In genomic region chr21:42565206-42565810, GRCh38 we compare ENCODE assay signal across 23 cellular contexts. TPM values are rescaled to one million over a fixed set of nuclear protein-coding genes. Genes with fewer than 3 reads are reported as not detected.
DNase-seq lines count a peak whose midpoint lies in the region; ATAC-seq, FAIRE-seq and TF ChIP-seq lines count a peak whose summit lies in the region.
"Had no signal": no experiment of that assay in that cellular context is flagged by ENCODE, and none has a peak within 500 bp of the region (broad histone marks: within the 10 kb centered on the region; RNA-seq: fewer than 3 reads in every experiment).

No MANE protein-coding gene starts in this region.

- H3K79me2 ChIP-seq in HepG2 (ENCODE audit: insufficient read depth, low read length) (no peaks in the 10 kb centered on the region), PC-9 (ENCODE audit: low read depth) (no peaks in the 10 kb centered on the region)

- no peak for FAIRE-seq in HepG2 (lab: Jason Lieb, UNC)
- FAIRE-seq: islet of Langerhans, small intestine had no signal

- TF ChIP-seq POLR2A in right lobe of liver (IDR thresholded peaks at IDR 0.05): no peak
- TF ChIP-seq POLR2A in HepG2 (IDR thresholded peaks at IDR 0.05; ENCODE audit: insufficient read depth in 1 of 2, low read depth in 2 of 2, low read length in 2 of 2): no peak

- in situ Hi-C loops in HepG2 (cut with HindIII; ENCODE audit: extremely low pct_ligation_motif_present, low pct_unique_long_range_greater_than_20kb): no loop called here

- no peaks in the 10 kb centered on the region for H3K4me1 ChIP-seq in right lobe of liver
- H3K4me1 ChIP-seq in HepG2 (ENCODE audit: insufficient read depth, low read length): peaks cover 30% of the 10 kb centered on the region
- no peaks in the 10 kb centered on the region for H3K4me1 ChIP-seq in PC-9 (replicated peaks; ENCODE audit: insufficient read depth)
- no peaks in the 10 kb centered on the region for H3K4me1 ChIP-seq in foreskin keratinocyte
- H3K4me1 ChIP-seq: breast epithelium, colonic mucosa, SJCRH30 had no signal

- peak overlapping the region; percentile 15 for H3K4me3 Mint-ChIP-seq in endothelial cell (ENCODE audit: unreplicated experiment)
- H3K4me3 Mint-ChIP-seq: activated T-helper 17 cell treated with anti-CD3 and anti-CD28 coated beads, Interleukin-2, amount 50 U/mL, for 72 hours; CD4-positive, alpha-beta T cell; effector memory CD8-positive, alpha-beta T cell had no signal

- peaks cover 9% of the 10 kb centered on the region for H3K27me3 Mint-ChIP-seq in endothelial cell (ENCODE audit: unreplicated experiment)
- H3K27me3 Mint-ChIP-seq: activated T-helper 17 cell treated with anti-CD3 and anti-CD28 coated beads, Interleukin-2, amount 50 U/mL, for 72 hours; CD4-positive, alpha-beta T cell; effector memory CD8-positive, alpha-beta T cell had no signal

- H3F3A ChIP-seq in PC-9 (ENCODE audit: insufficient read depth, low read depth): no peaks in the 10 kb centered on the region

- H3K4me3 ChIP-seq in right lobe of liver: no peak overlapping the region
- no peak overlapping the region for H3K4me3 ChIP-seq in HepG2 (replicated peaks in 1 of 3; ENCODE audit: insufficient read depth in 1 of 3, low read depth in 2 of 3, low read length in 3 of 3)
- no peak overlapping the region for H3K4me3 ChIP-seq in PC-9
- H3K4me3 ChIP-seq: breast epithelium, colonic mucosa, SJCRH30 had no signal

- H3K27ac ChIP-seq in right lobe of liver (no peak overlapping the region), HepG2 (ENCODE audit: extremely low read length, insufficient read depth, low read length) (no peak overlapping the region), PC-9 (no peak overlapping the region), foreskin keratinocyte (no peak overlapping the region)
- H3K27ac ChIP-seq: breast epithelium, colonic mucosa, SJCRH30 had no signal

- peaks cover 25% of the 10 kb centered on the region for H3K36me3 Mint-ChIP-seq in endothelial cell (ENCODE audit: low read depth, unreplicated experiment)

- no peaks in the 10 kb centered on the region for H3K9me2 ChIP-seq in PC-9 (ENCODE audit: insufficient read depth)

- no peak for TF ChIP-seq EP300 in HepG2 (IDR thresholded peaks at IDR 0.05; ENCODE audit: low read depth in 2 of 2, low read length in 2 of 2)
- no peak for TF ChIP-seq EP300 in HepG2 (CRISPR knock-in tag; IDR thresholded peaks at IDR 0.05; ENCODE audit: borderline replicate concordance)

- H3K27me3 ChIP-seq in right lobe of liver: no peaks in the 10 kb centered on the region
- H3K27me3 ChIP-seq in HepG2 (ENCODE audit: control insufficient read depth in 1 of 2, insufficient read depth in 2 of 2, low read length in 2 of 2): peaks cover 0 to 3% of the 10 kb centered on the region in 2 experiments; a peak in 1 of 5 replicates
- no peaks in the 10 kb centered on the region for H3K27me3 ChIP-seq in PC-9 (ENCODE audit: insufficient read depth, low read depth)
- H3K27me3 ChIP-seq in foreskin keratinocyte: no peaks in the 10 kb centered on the region
- H3K27me3 ChIP-seq: breast epithelium, colonic mucosa, SJCRH30 had no signal

- WGBS in right lobe of liver (ENCODE audit: insufficient coverage, low coverage, low lambda C conversion rate, missing lambda C conversion rate): 94% methylated on average over 6 of the region's 16 CpGs
- WGBS in HepG2 (ENCODE audit: low lambda C conversion rate): 75% methylated on average over 11 of the region's 16 CpGs

- H3K9me3 Mint-ChIP-seq in endothelial cell (ENCODE audit: unreplicated experiment): no peaks in the 10 kb centered on the region
- H3K9me3 Mint-ChIP-seq: activated T-helper 17 cell treated with anti-CD3 and anti-CD28 coated beads, Interleukin-2, amount 50 U/mL, for 72 hours; CD4-positive, alpha-beta T cell; effector memory CD8-positive, alpha-beta T cell had no signal

- TF ChIP-seq RAD21 in HepG2 (CRISPR knock-in tag; IDR thresholded peaks at IDR 0.05): no peak

- ATAC-seq in right lobe of liver: no peak
- ATAC-seq in HepG2: no peak
- ATAC-seq in HG02623 (IDR thresholded peaks at IDR 0.05; ENCODE audit: unreplicated experiment): no peak
- no peak for ATAC-seq in foreskin keratinocyte
- ATAC-seq: activated T-helper 17 cell treated with anti-CD3 and anti-CD28 coated beads, Interleukin-2, amount 50 U/mL, for 72 hours; effector memory CD8-positive, alpha-beta T cell; Panc1 had no signal

- peak in 2 of 3 donors; percentile 33 to 46 for DNase-seq in right lobe of liver
- no peak for DNase-seq in HepG2 (ENCODE audit: low spot score)
- no peak for DNase-seq in endothelial cell (ENCODE audit: low spot score)
- DNase-seq in posterior vena cava (ENCODE audit: low spot score): peak; percentile 79
- no peak for DNase-seq in PC-9
- no peak for DNase-seq in foreskin keratinocyte
- DNase-seq: colonic mucosa; DMS 273 treated with DMSO at 0.1 percent for 48 hours; effector memory CD8-positive, alpha-beta T cell; IMR-90; NCI-H1048; NCI-H187 treated with DMSO at 0.1 percent for 48 hours; NCI-H526; SJCRH30; small intestine; substantia nigra; T-helper 1 cell had no signal

- H3K4me2 ChIP-seq in HepG2 (ENCODE audit: low read depth, low read length) (no peak overlapping the region), PC-9 (no peak overlapping the region)

- H3K9ac ChIP-seq in HepG2 (ENCODE audit: insufficient read depth, low read depth, low read length): no peak overlapping the region

- H3K4me1 Mint-ChIP-seq in endothelial cell (ENCODE audit: unreplicated experiment): peaks cover 7% of the 10 kb centered on the region
- H3K4me1 Mint-ChIP-seq: activated T-helper 17 cell treated with anti-CD3 and anti-CD28 coated beads, Interleukin-2, amount 50 U/mL, for 72 hours had no signal

- CTCF ChIA-PET in HepG2 (lab: Yijun Ruan, JAX; ENCODE audit: low intra/inter-chr PET ratio, low total read pairs): no interaction called here
- CTCF ChIA-PET in PC-9 (lab: Charles Lee): no interaction called here

- intact Hi-C loops in right lobe of liver (cut with DNase I): no loop called here
- intact Hi-C loops in HepG2 (cut with micrococcal nuclease; ENCODE audit: unreplicated experiment): no loop called here
- intact Hi-C loops in posterior vena cava (cut with DNase I): no loop called here
- intact Hi-C loops in PC-9 (cut with micrococcal nuclease; ENCODE audit: unreplicated experiment): no loop called here

- TF ChIP-seq CTCF in right lobe of liver (IDR thresholded peaks at IDR 0.05) (no peak), HepG2 (CRISPR knock-in tag; IDR thresholded peaks at IDR 0.05) (no peak), endothelial cell (IDR thresholded peaks at IDR 0.05; ENCODE audit: unreplicated experiment) (no peak), PC-9 (conservative IDR thresholded peaks at IDR 0.05) (no peak), foreskin keratinocyte (conservative IDR thresholded peaks at IDR 0.05) (no peak)

- H3K9me3 ChIP-seq in right lobe of liver (no peaks in the 10 kb centered on the region), HepG2 (ENCODE audit: low read length) (no peaks in the 10 kb centered on the region), PC-9 (ENCODE audit: insufficient read depth, low read depth) (no peaks in the 10 kb centered on the region)
- H3K9me3 ChIP-seq: breast epithelium, colonic mucosa, SJCRH30 had no signal

- POLR2A ChIA-PET in HepG2 (lab: Yijun Ruan, JAX) (no interaction called here), PC-9 (lab: Charles Lee; ENCODE audit: unreplicated experiment) (no interaction called here)

- BruUV-seq in HepG2 (replicated peaks; lab: Mats Ljungman, UMichigan): no TSS peak
- BruUV-seq in PC-9 (replicated peaks; lab: Mats Ljungman, UMichigan): no TSS peak

- H2AFZ ChIP-seq in HepG2 (ENCODE audit: low read length) (no peak overlapping the region), PC-9 (no peak overlapping the region)

- H3K36me3 ChIP-seq in right lobe of liver (peaks cover 0 to 14% (median 2%) of the 10 kb centered on the region in 4 donors), HepG2 (replicated peaks in 1 of 2; ENCODE audit: control insufficient read depth in 1 of 2, insufficient read depth in 2 of 2, low read length in 2 of 2) (no peaks in the 10 kb centered on the region), PC-9 (ENCODE audit: low read depth) (no peaks in the 10 kb centered on the region)
- H3K36me3 ChIP-seq: breast epithelium, SJCRH30 had no signal

- H4K20me1 ChIP-seq in HepG2 (ENCODE audit: insufficient read depth, low read length): no peaks in the 10 kb centered on the region
- H4K20me1 ChIP-seq in PC-9 (ENCODE audit: insufficient read depth): no peaks in the 10 kb centered on the region

- no peak overlapping the region for H3K27ac Mint-ChIP-seq in endothelial cell (ENCODE audit: unreplicated experiment)
- H3K27ac Mint-ChIP-seq: activated T-helper 17 cell treated with anti-CD3 and anti-CD28 coated beads, Interleukin-2, amount 50 U/mL, for 72 hours; CD4-positive, alpha-beta T cell had no signal

TF ChIP-seq in HepG2, 621 proteins besides CTCF, POLR2A, EP300 and RAD21 (continues in another document):
- TF ChIP-seq ZFP36L1 (CRISPR knock-in tag; IDR thresholded peaks at IDR 0.05): no peak

RNA-seq across cellular contexts. Expression of gene SLC37A1, which starts 51.7 kb away (rescaled TPM):
- total RNA-seq in right lobe of liver: 10 to 100 TPM in 1 of 6 experiments, 1 to 10 TPM in 5; 2.5 to 10.8 (median 6.2) TPM
- total RNA-seq in HepG2 (2016; rRNA removed; fragmentation: Illumina TruSeq; extraction: Trizol): 0.17 and 0.40 TPM in 2 replicates
- total RNA-seq in HepG2 (2016; cell fraction: cytosol; rRNA removed; fragmentation: Illumina TruSeq; extraction: Trizol; ENCODE audit: low read depth): 0.18 TPM in 1 of 2 replicates, not detected in the other
- total RNA-seq in HepG2 (2016; cell fraction: insoluble cytoplasmic fraction; rRNA removed; fragmentation: Illumina TruSeq; extraction: Trizol): 0.10 and 0.28 TPM in 2 replicates
- 0.31 and 0.48 TPM in 2 replicates for total RNA-seq in HepG2 (2016; cell fraction: membrane; rRNA removed; fragmentation: Illumina TruSeq; extraction: Trizol)
- 0.31 and 0.34 TPM in 2 replicates for total RNA-seq in HepG2 (2016; cell fraction: nucleus; rRNA removed; fragmentation: Illumina TruSeq; extraction: Trizol)
- polyA plus RNA-seq in HepG2 (2011; rRNA removed): 0.14 and 0.22 TPM in 2 replicates
- polyA plus RNA-seq in HepG2 (2011; cell fraction: cytosol; rRNA removed): 0.12 and 0.14 TPM in 2 replicates
- 0.19 and 0.29 TPM in 2 replicates for polyA plus RNA-seq in HepG2 (2011; cell fraction: nucleus; rRNA removed)
- polyA plus RNA-seq in HepG2 (2012): 0.13 and 0.28 TPM in 2 replicates
- polyA plus RNA-seq in HepG2 (2016; cell fraction: cytosol; fragmentation: Illumina TruSeq; extraction: Trizol; ENCODE audit: low read depth): 0.18 and 0.58 TPM in 2 replicates
- polyA plus RNA-seq in HepG2 (2016; cell fraction: insoluble cytoplasmic fraction; fragmentation: Illumina TruSeq; extraction: Trizol; ENCODE audit: low read depth): 0.12 and 0.25 TPM in 2 replicates
- 0.35 and 0.40 TPM in 2 replicates for polyA plus RNA-seq in HepG2 (2016; cell fraction: membrane; fragmentation: Illumina TruSeq; extraction: Trizol; ENCODE audit: low read depth)
- polyA plus RNA-seq in HepG2 (2016; cell fraction: nucleus; fragmentation: Illumina TruSeq; extraction: Trizol; ENCODE audit: insufficient read depth, low read depth): 0.37 and 0.70 TPM in 2 replicates
- polyA minus RNA-seq in HepG2 (2011; rRNA and poly(A)+ RNA removed; ENCODE audit: low replicate concordance): 0.80 and 7.9 TPM in 2 replicates
- 0.49 TPM in 1 of 2 replicates, not detected in the other for polyA minus RNA-seq in HepG2 (2011; cell fraction: cytosol; rRNA and poly(A)+ RNA removed)
- polyA minus RNA-seq in HepG2 (2011; cell fraction: nucleus; rRNA and poly(A)+ RNA removed): 0.12 and 0.39 TPM in 2 replicates
- 12.3 TPM for total RNA-seq in endothelial cell (ENCODE audit: unreplicated experiment)
- 1 to 10 TPM; 5.2 to 6.0 TPM for total RNA-seq in posterior vena cava
- 23.5 and 26.7 TPM in 2 replicates for total RNA-seq in PC-9 (2021)
- 5.4 and 7.5 TPM in 2 replicates for total RNA-seq in foreskin keratinocyte
- 3.2 and 3.5 TPM in 2 replicates for polyA plus RNA-seq in foreskin keratinocyte
- total RNA-seq: SJCRH30 had no signal

Comparison
In these comparisons a context has a peak if more than half of its experiments do, and no peak if none do; other contexts are left out.
1. DNase-seq: peak in right lobe of liver (2 of 3) and posterior vena cava (single experiment); none in HepG2 (single experiment), endothelial cell (single experiment), PC-9 (0 of 2) and foreskin keratinocyte (0 of 2).